14 cellular contexts compared by ENCODE assay signal in the genomic region with DNA sequence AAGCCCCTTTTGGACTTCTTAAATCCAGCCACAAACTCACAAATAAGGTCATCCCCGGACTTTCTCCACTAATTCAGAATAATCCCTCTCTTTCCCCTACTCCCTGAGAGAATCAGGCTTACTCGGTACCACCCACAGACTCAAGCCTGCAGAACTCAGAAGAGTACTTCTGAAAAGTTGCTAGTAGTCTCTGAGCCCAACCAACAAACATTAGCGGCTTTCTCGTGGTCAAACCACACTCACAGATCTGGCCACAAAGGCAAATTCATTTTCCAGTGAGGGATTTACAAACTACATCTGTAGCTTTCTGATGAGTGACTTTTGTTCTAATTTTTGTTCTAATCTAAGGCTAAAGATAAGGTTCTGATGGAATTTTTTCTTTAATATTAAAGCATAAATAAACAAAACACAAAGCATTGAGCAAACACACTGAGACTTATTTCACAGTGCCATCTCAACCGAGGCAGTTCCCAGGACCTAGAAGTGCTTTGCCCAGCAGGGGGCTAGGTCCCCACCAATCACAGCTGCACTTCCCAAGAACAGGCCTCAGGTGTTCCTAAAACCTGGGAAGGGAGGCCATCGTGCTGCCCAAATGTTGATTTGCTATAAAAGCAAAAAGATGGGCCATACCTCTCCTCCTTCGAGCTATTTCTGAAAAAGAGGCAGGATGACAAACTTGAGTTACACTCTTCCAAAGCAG.
DNase-seq lines count a peak whose midpoint lies in the region; ATAC-seq, FAIRE-seq and TF ChIP-seq lines count a peak whose summit lies in the region.
"Had no signal": no experiment of that assay in that cellular context is flagged by ENCODE, and none has a peak within 500 bp of the region (broad histone marks: within the 10 kb centered on the region; RNA-seq: fewer than 3 reads in every experiment).

No MANE protein-coding gene starts in this region.

- no peak for FAIRE-seq in urothelium cell line (lab: Jason Lieb, UNC)
- FAIRE-seq: G401.6 had no signal

- peaks cover 24% of the 10 kb centered on the region for H3K36me3 Mint-ChIP-seq in nephron progenitor cell (ENCODE audit: low read depth)
- H3K36me3 Mint-ChIP-seq: activated naive CD8-positive, alpha-beta T cell; naive B cell had no signal

- TF ChIP-seq CTCF in nephron progenitor cell (IDR thresholded peaks at IDR 0.05), result no peak

- no peak overlapping the region for H3K4me3 Mint-ChIP-seq in nephron progenitor cell
- H3K4me3 Mint-ChIP-seq: activated CD4-positive, alpha-beta T cell treated with anti-CD3 and anti-CD28 coated beads, Interleukin-2, amount 10 ng/mL, durations not matched to agents 7 days and 5 days; activated naive CD8-positive, alpha-beta T cell; naive B cell had no signal

- H3K27ac Mint-ChIP-seq in nephron progenitor cell, result peak overlapping the region; percentile 50
- H3K27ac Mint-ChIP-seq: activated CD4-positive, alpha-beta T cell treated with anti-CD3 and anti-CD28 coated beads, Interleukin-2, amount 10 ng/mL, durations not matched to agents 7 days and 5 days; activated naive CD8-positive, alpha-beta T cell; naive B cell had no signal

- peak; percentile 81 for DNase-seq in amniotic epithelial cell (ENCODE audit: low read depth)
- no peak for DNase-seq in nephron progenitor cell
- DNase-seq in urothelium cell line (ENCODE audit: low spot score), result no peak
- no peak for DNase-seq in effector CD8-positive, alpha-beta T cell (lab: John Stamatoyannopoulos, UW)
- DNase-seq: activated CD4-positive, alpha-beta T cell treated with anti-CD3 and anti-CD28 coated beads, Interleukin-2, amount 10 ng/mL, durations not matched to agents 7 days and 5 days; KBM-7; naive B cell; NCI-H226; stimulated activated naive CD4-positive, alpha-beta T cell had no signal

- peak; percentile 58 for ATAC-seq in GM18502 (IDR thresholded peaks at IDR 0.05; ENCODE audit: poor library complexity, unreplicated experiment)
- peak; percentile 62 for ATAC-seq in HG02678 (IDR thresholded peaks at IDR 0.05; ENCODE audit: unreplicated experiment)
- ATAC-seq in GM21528 (IDR thresholded peaks at IDR 0.05; ENCODE audit: low FRiP score, unreplicated experiment), result no peak

- H3K4me1 Mint-ChIP-seq in nephron progenitor cell, result peaks cover 50% of the 10 kb centered on the region

- H3K9me3 Mint-ChIP-seq in nephron progenitor cell, result peaks cover 9% of the 10 kb centered on the region
- H3K9me3 Mint-ChIP-seq: activated CD4-positive, alpha-beta T cell treated with anti-CD3 and anti-CD28 coated beads, Interleukin-2, amount 10 ng/mL, durations not matched to agents 7 days and 5 days had no signal

- H3K27me3 Mint-ChIP-seq in nephron progenitor cell (ENCODE audit: low read depth, poor library complexity), result no peaks in the 10 kb centered on the region
